Comparison of ENCODE assay signal across 25 cellular contexts in the genomic region with DNA sequence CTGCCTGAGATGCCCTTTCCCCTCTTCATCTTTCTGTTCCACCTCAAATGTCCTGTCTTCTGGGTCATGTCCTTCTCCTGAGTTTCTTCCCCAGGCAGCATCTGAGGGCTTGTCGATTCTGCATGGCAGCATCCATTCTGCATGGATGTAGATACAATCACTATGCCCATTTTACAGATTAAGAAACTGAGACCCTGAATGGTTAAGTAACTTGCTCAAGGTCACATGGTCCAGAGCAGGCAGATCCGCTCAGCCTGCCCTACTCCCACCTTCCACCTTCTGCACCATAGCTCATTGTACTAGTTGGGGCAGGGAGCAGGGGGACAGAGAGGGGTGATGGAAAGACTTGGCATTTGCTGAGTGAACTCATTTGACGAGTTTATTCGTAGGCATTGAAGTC. TPM values are rescaled to one million over a fixed set of nuclear protein-coding genes. Genes with fewer than 3 reads are reported as not detected.
A peak's percentile ranks its signal among the peaks of the same experiment; 100 is the strongest.
DNase-seq lines count a peak whose midpoint lies in the region; ATAC-seq, FAIRE-seq and TF ChIP-seq lines count a peak whose summit lies in the region.
"Had no signal": no experiment of that assay in that cellular context is flagged by ENCODE, and none has a peak within 500 bp of the region (broad histone marks: within the 10 kb centered on the region; RNA-seq: fewer than 3 reads in every experiment).

No MANE protein-coding gene starts in this region.

- H3K9me3 ChIP-seq in RWPE2 (ENCODE audit: severe bottlenecking), result no peaks in the 10 kb centered on the region
- H3K9me3 ChIP-seq in K562 (replicated peaks; ENCODE audit: control insufficient read depth, insufficient read depth, low read depth, low read length), result no peaks in the 10 kb centered on the region
- no peaks in the 10 kb centered on the region for H3K9me3 ChIP-seq in aorta (ENCODE audit: control insufficient read depth, low read length)
- H3K9me3 ChIP-seq: A549; BE2C; BLaER1 treated with 17β-estradiol and CSF1 and Interleukin-3, amounts not matched to agents 10 nM and 100 nM had no signal

- H3K4me2 ChIP-seq in K562 (ENCODE audit: insufficient read depth, low read length), result no peak overlapping the region
- H3K4me2 ChIP-seq: A549; BLaER1 treated with 17β-estradiol and CSF1 and Interleukin-3, amounts not matched to agents 10 nM and 100 nM had no signal

- no peak for TF ChIP-seq EP300 in K562 (IDR thresholded peaks at IDR 0.05; ENCODE audit: low read length)

- FAIRE-seq in K562 (lab: Jason Lieb, UNC), result no peak
- FAIRE-seq: A549, D721Med, GM12891, GM18507 had no signal

- no peak for TF ChIP-seq POLR2A in K562 (conservative IDR thresholded peaks at IDR 0.05)

- CTCF ChIA-PET in K562 (lab: Yijun Ruan, JAX; ENCODE audit: low intra/inter-chr PET ratio), result no interaction called here

- no peaks in the 10 kb centered on the region for H3K79me2 ChIP-seq in K562 (ENCODE audit: control insufficient read depth, insufficient read depth, low read length)

- no peak for TF ChIP-seq CTCF in RWPE2 (IDR thresholded peaks at IDR 0.05; ENCODE audit: poor library complexity, severe bottlenecking)
- no peak for TF ChIP-seq CTCF in K562 (IDR thresholded peaks at IDR 0.05 in 2 of 3, conservative IDR thresholded peaks at IDR 0.05 in 1 of 3; ENCODE audit: insufficient read depth in 2 of 3, low read depth in 1 of 3, low read length in 3 of 3)

- no peak overlapping the region for H3K27ac ChIP-seq in RWPE2 (ENCODE audit: poor library complexity, severe bottlenecking)
- H3K27ac ChIP-seq in K562 (ENCODE audit: extremely low read depth, low read depth, low read length), result no peak overlapping the region
- H3K27ac ChIP-seq in aorta (ENCODE audit: low read depth in 1 of 2, low read length in 2 of 2), result no peak overlapping the region
- H3K27ac ChIP-seq: A549; BLaER1 treated with 17β-estradiol and CSF1 and Interleukin-3, amounts not matched to agents 10 nM and 100 nM had no signal

- BruUV-seq in K562 (replicated peaks; lab: Mats Ljungman, UMichigan), result no TSS peak

- intact Hi-C loops in K562 (cut with micrococcal nuclease), result no loop called here
- intact Hi-C loops in posterior vena cava (cut with DNase I), result no loop called here
- intact Hi-C loops in aorta (cut with DNase I), result no loop called here

- POLR2A ChIA-PET in K562 (lab: Yijun Ruan, JAX), result interaction anchor here (0.7 kb wide), 1 partner anchor 1530 kb away, joined by 3 read pairs; no protein-coding TSS in a partner anchor

- DNase-seq in RWPE2 (ENCODE audit: low spot score) (peak; percentile 2), K562 (ENCODE audit: extremely low read depth in 1 of 4, low spot score in 3 of 4) (no peak), posterior vena cava (ENCODE audit: low spot score) (peak; percentile 32), aorta (peak; percentile 6 to 24), DMS79 (lab: John Stamatoyannopoulos, UW) (no peak), NCI-H1417 treated with DMSO at 0.1 percent for 48 hours (lab: John Stamatoyannopoulos, UW) (no peak), SK-N-DZ (ENCODE audit: low spot score) (no peak)
- DNase-seq: 8988T; ACHN; AML-193; BE2C; CD4-positive, alpha-beta T cell; CD8-positive, alpha-beta memory T cell; DMS 273 treated with DMSO at 0.1 percent for 48 hours; DMS79 treated with DMSO at 0.1 percent for 48 hours; GF-D8; GOT3; H7; HCEC 1CT had no signal

- H3K27me3 ChIP-seq in RWPE2 (ENCODE audit: insufficient read depth, poor library complexity, severe bottlenecking) (no peaks in the 10 kb centered on the region), K562 (ENCODE audit: control insufficient read depth in 2 of 2, insufficient read depth in 2 of 2, low read length in 2 of 2) (peaks cover 2 to 45% of the 10 kb centered on the region in 2 experiments; a peak in 3 of 5 replicates), aorta (ENCODE audit: control insufficient read depth in 1 of 2, insufficient read depth in 2 of 2, low read length in 1 of 2) (no peaks in the 10 kb centered on the region)
- H3K27me3 ChIP-seq: BE2C had no signal

- 0 out of 2 replicates have a peak, but pooled peaks cover 3% of the 10 kb centered on the region for H4K20me1 ChIP-seq in K562 (replicated peaks; ENCODE audit: control insufficient read depth, insufficient read depth, low read length)

- H3K4me3 ChIP-seq in RWPE2 (ENCODE audit: severe bottlenecking) (no peak overlapping the region), K562 (no peak overlapping the region), aorta (ENCODE audit: low read length in 2 of 2) (no peak overlapping the region)
- H3K4me3 ChIP-seq: A549; BLaER1 treated with 17β-estradiol and CSF1 and Interleukin-3, amounts not matched to agents 10 nM and 100 nM had no signal

- WGBS in K562 (ENCODE audit: insufficient coverage, low coverage, missing lambda C conversion rate), result 6% methylated on average over 4 of the region's 4 CpGs
- WGBS in aorta, 2 donors, result 74 to 85% methylated on average over 4 of the region's 4 CpGs

- in situ Hi-C loops in K562 (cut with MboI), result no loop called here

- H3K9me1 ChIP-seq in K562 (ENCODE audit: control insufficient read depth, insufficient read depth, low read length), result no peaks in the 10 kb centered on the region

- H3K36me3 ChIP-seq in RWPE2 (ENCODE audit: low read depth) (peaks cover 7% of the 10 kb centered on the region; the same call in 1 of the 2 replicates), K562 (ENCODE audit: control insufficient read depth, insufficient read depth, low read length) (no peaks in the 10 kb centered on the region), aorta (ENCODE audit: control insufficient read depth in 1 of 2, insufficient read depth in 2 of 2, low read length in 1 of 2) (no peaks in the 10 kb centered on the region)
- H3K36me3 ChIP-seq: BE2C; BLaER1 treated with 17β-estradiol and CSF1 and Interleukin-3, amounts not matched to agents 10 nM and 100 nM had no signal

- ATAC-seq in RWPE2 (ENCODE audit: low read depth) (no peak), K562 (no peak), aorta (ENCODE audit: low FRiP score) (no peak)
- ATAC-seq: A549 had no signal

- no peak overlapping the region for H3K9ac ChIP-seq in K562 (ENCODE audit: insufficient read depth in 1 of 2, low read depth in 2 of 2, low read length in 2 of 2)
- H3K9ac ChIP-seq: BLaER1 treated with 17β-estradiol and CSF1 and Interleukin-3, amounts not matched to agents 10 nM and 100 nM had no signal

- no peaks in the 10 kb centered on the region for H3K4me1 ChIP-seq in RWPE2 (ENCODE audit: insufficient read depth, poor library complexity, severe bottlenecking)
- H3K4me1 ChIP-seq in K562 (replicated peaks in 1 of 2; ENCODE audit: control insufficient read depth in 2 of 2, insufficient read depth in 2 of 2, low read length in 2 of 2), result no peaks in the 10 kb centered on the region; a peak in 3 of 5 replicates
- H3K4me1 ChIP-seq in aorta (ENCODE audit: control insufficient read depth in 1 of 2, insufficient read depth in 2 of 2, low read length in 2 of 2), result no peaks in the 10 kb centered on the region
- H3K4me1 ChIP-seq: BE2C had no signal

- no peak for TF ChIP-seq RAD21 in K562 (CRISPR knock-in tag; conservative IDR thresholded peaks at IDR 0.05 in 1 of 2, IDR thresholded peaks at IDR 0.05 in 1 of 2)

- no peak overlapping the region for H2AFZ ChIP-seq in K562 (ENCODE audit: low read depth, low read length)

TF ChIP-seq in K562, 482 proteins besides CTCF, POLR2A, EP300 and RAD21:
- TF ChIP-seq KDM1A (IDR thresholded peaks at IDR 0.05) (0 out of 4 replicates have a peak, but pooled peaks of 1 of the 2 experiments have one; percentile 14), HEY1 (CRISPR knock-in tag; IDR thresholded peaks at IDR 0.05; ENCODE audit: borderline replicate concordance) (no peak), BCOR (IDR thresholded peaks at IDR 0.05) (peak; percentile 60; the same call in 1 of the 2 replicates), ESRRA (IDR thresholded peaks at IDR 0.05; ENCODE audit: borderline replicate concordance, low read depth) (0 out of 2 replicates have a peak, but pooled peaks have one; percentile 16), RBM25 (IDR thresholded peaks at IDR 0.05; ENCODE audit: low read depth, low read length, severe bottlenecking) (peak; percentile 64), SOX6 (IDR thresholded peaks at IDR 0.05) (no peak)

RNA-seq across cellular contexts. Expression of gene ZNF185, which starts 32.0 kb away (rescaled TPM):
- 0.37 and 0.53 TPM in 2 replicates for total RNA-seq in K562 (2011; cell fraction: chromatin; rRNA removed; ENCODE audit: low replicate concordance)
- 0.26 and 0.33 TPM in 2 replicates for total RNA-seq in K562 (2011; cell fraction: nucleolus; rRNA removed)
- 0.44 and 0.46 TPM in 2 replicates for total RNA-seq in K562 (2011; cell fraction: nucleoplasm; rRNA removed)
- total RNA-seq in K562 (2014; rRNA removed) (0.18 and 0.24 TPM in 2 replicates), K562 (2014; rRNA removed; fragmentation: Illumina TruSeq; extraction: Trizol) (0.22 and 0.26 TPM in 2 replicates), K562 (2015; rRNA removed; fragmentation: Illumina TruSeq; extraction: Trizol) (0.19 and 0.22 TPM in 2 replicates), K562 (2021) (0.24 and 0.40 TPM in 2 replicates), posterior vena cava (1 to 10 TPM; 2.8 to 7.9 TPM), aorta (10 to 100 TPM in 1 of 2 donors, 1 to 10 TPM in 1; 8.0 to 13.5 TPM)
- polyA plus RNA-seq in K562 (2011; rRNA removed) (0.95 and 1.1 TPM in 2 replicates), K562 (2014; fragmentation: Illumina TruSeq; extraction: Trizol) (0.57 and 0.64 TPM in 2 replicates), K562 (2014; fragmentation: Nextera tagmentation; extraction: Ambion mirVana) (under 1 TPM; 0.08 to 0.18 TPM), K562 (2014; rRNA removed) (0.35 and 0.38 TPM in 2 replicates), aorta (1 to 10 TPM; 2.6 to 4.8 TPM)
- polyA plus RNA-seq in K562 (2011; cell fraction: cytosol; rRNA removed), result 0.67 and 0.74 TPM in 2 replicates
- polyA plus RNA-seq in K562 (2011; cell fraction: nucleus; rRNA removed), result 0.76 and 0.95 TPM in 2 replicates
- 0.28 and 0.29 TPM in 2 replicates for polyA plus RNA-seq in K562 (2012)
- 0.35 and 0.66 TPM in 2 replicates for polyA minus RNA-seq in K562 (2011; rRNA and poly(A)+ RNA removed)
- 0.29 TPM in 1 of 2 replicates, not detected in the other for polyA minus RNA-seq in K562 (2011; cell fraction: cytosol; rRNA and poly(A)+ RNA removed)
- polyA minus RNA-seq in K562 (2011; cell fraction: nucleus; rRNA and poly(A)+ RNA removed), result 0.13 and 0.22 TPM in 2 replicates
- polyA plus RNA-seq in SK-N-DZ (2014; cell fraction: cytosol; rRNA removed), result 0.63 and 0.73 TPM in 2 replicates
- polyA plus RNA-seq in SK-N-DZ (2014; cell fraction: nucleus; rRNA removed), result 0.29 and 0.59 TPM in 2 replicates
- total RNA-seq: G401 had no signal

Comparison
In these comparisons a context has a peak if more than half of its experiments do, and no peak if none do; other contexts are left out.
1. DNase-seq: peak in RWPE2 (single experiment), posterior vena cava (single experiment) and aorta (2 of 2); none in K562 (0 of 4), DMS79 (single experiment), NCI-H1417 treated with DMSO at 0.1 percent for 48 hours (single experiment) and SK-N-DZ (single experiment).